Comparison of ENCODE assay signal across 33 cellular contexts in the genomic region with DNA sequence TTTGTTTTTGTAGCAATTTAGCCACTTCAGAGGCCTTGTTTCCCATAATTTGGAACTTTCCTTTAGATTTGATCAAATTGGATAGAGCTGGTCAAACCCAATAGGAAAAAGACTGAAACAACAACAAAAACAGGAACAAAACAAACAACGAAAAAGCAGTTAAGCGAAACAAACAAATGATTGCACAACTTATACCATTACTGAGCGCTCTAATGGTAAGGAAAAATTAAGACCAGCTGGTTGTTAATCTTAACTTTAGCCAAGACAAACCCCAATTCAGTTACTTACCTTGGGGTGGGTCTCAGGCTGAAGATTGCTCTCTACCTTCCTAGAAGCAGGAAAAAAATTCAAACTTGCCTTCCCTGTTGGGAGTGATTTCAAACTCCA. TPM values are rescaled to one million over a fixed set of nuclear protein-coding genes. Genes with fewer than 3 reads are reported as not detected.
DNase-seq lines count a peak whose midpoint lies in the region; ATAC-seq and TF ChIP-seq lines count a peak whose summit lies in the region.
"Had no signal": no experiment of that assay in that cellular context is flagged by ENCODE, and none has a peak within 500 bp of the region (broad histone marks: within the 10 kb centered on the region; RNA-seq: fewer than 3 reads in every experiment).

No MANE protein-coding gene starts in this region.

- no peak overlapping the region for H3K27ac ChIP-seq in psoas muscle
- H3K27ac ChIP-seq: brain microvascular endothelial cell, esophagus muscularis mucosa, foreskin keratinocyte, heart right ventricle, SJCRH30, tibial nerve, VCaP had no signal

- peak; percentile 8 for ATAC-seq in GM19035 (IDR thresholded peaks at IDR 0.05; ENCODE audit: unreplicated experiment)
- ATAC-seq in HG02571 (IDR thresholded peaks at IDR 0.05; ENCODE audit: unreplicated experiment): peak; percentile 2
- ATAC-seq in HG03442 (IDR thresholded peaks at IDR 0.05; ENCODE audit: unreplicated experiment): peak; percentile 1
- ATAC-seq in HG02970 (IDR thresholded peaks at IDR 0.05; ENCODE audit: low FRiP score, unreplicated experiment): no peak
- no peak for ATAC-seq in left lobe of liver
- no peak for ATAC-seq in psoas muscle
- no peak for ATAC-seq in GM19397 (IDR thresholded peaks at IDR 0.05; ENCODE audit: unreplicated experiment)
- ATAC-seq: activated naive CD4-positive, alpha-beta T cell treated with anti-CD3 and anti-CD28 coated beads, Interleukin-2, amount 50 U/mL, for 72 hours; foreskin keratinocyte; heart right ventricle; natural killer cell treated with Interleukin-12 subunit alpha and Interleukin-12 subunit beta and Interleukin-15 and Interleukin-18, amount 100 ng/mL, for 72 hours had no signal

- TF ChIP-seq CTCF in fibroblast of villous mesenchyme (IDR thresholded peaks at IDR 0.05; ENCODE audit: insufficient read depth, low read depth, low read length) (no peak), psoas muscle (IDR thresholded peaks at IDR 0.05) (no peak)

- WGBS in psoas muscle, 3 donors: 95% methylated on average over 3 of the region's 3 CpGs

- intact Hi-C loops in psoas muscle (cut with DNase I): no loop called here

- no peaks in the 10 kb centered on the region for H3K27me3 ChIP-seq in psoas muscle (ENCODE audit: insufficient read depth in 3 of 3, low read length in 2 of 3)
- H3K27me3 ChIP-seq: brain microvascular endothelial cell, esophagus muscularis mucosa, foreskin keratinocyte, heart right ventricle, SJCRH30, tibial nerve had no signal

- no peaks in the 10 kb centered on the region for H3K9me3 ChIP-seq in psoas muscle
- H3K9me3 ChIP-seq: esophagus muscularis mucosa, SJCRH30, tibial nerve had no signal

- no peaks in the 10 kb centered on the region for H3K36me3 ChIP-seq in psoas muscle (ENCODE audit: insufficient read depth in 1 of 2, low read depth in 1 of 2)
- H3K36me3 ChIP-seq: brain microvascular endothelial cell, esophagus muscularis mucosa, HAP-1, heart right ventricle, SJCRH30, tibial nerve had no signal

- no peaks in the 10 kb centered on the region for H3K4me1 ChIP-seq in psoas muscle
- H3K4me1 ChIP-seq: esophagus muscularis mucosa, foreskin keratinocyte, HAP-1, heart right ventricle, SJCRH30, tibial nerve had no signal

- DNase-seq in fibroblast of villous mesenchyme (ENCODE audit: low read depth) (peak; percentile 22), left lobe of liver (ENCODE audit: low spot score) (no peak), psoas muscle (no peak)
- DNase-seq: ACHN; activated CD4-positive, alpha-beta T cell treated with anti-CD3 and anti-CD28 coated beads for 48 hours; activated CD8-positive, alpha-beta memory T cell treated with anti-CD3 and anti-CD28 coated beads for 24 hours; amygdala; brain microvascular endothelial cell; cerebellar nuclear complex; dermis blood vessel endothelial cell; DMS153; foreskin keratinocyte; heart right ventricle; NCI-H1092 treated with DMSO at 0.1 percent for 48 hours; NCI-H187; NCI-H446 treated with DMSO at 0.1 percent for 48 hours; NCI-H82; occipital lobe; SJCRH30; stimulated activated CD4-positive, alpha-beta T cell treated with anti-CD3 and anti-CD28 coated beads, Interleukin-15, amount 100 ng/mL, for 24 hours; stimulated activated CD4-positive, alpha-beta T cell treated with anti-CD3 and anti-CD28 coated beads, Interleukin-4, amount 100 ng/mL, for 4 hours; T1000 had no signal

- H3K4me3 ChIP-seq in fibroblast of villous mesenchyme (ENCODE audit: low read depth, low read length): no peak overlapping the region
- no peak overlapping the region for H3K4me3 ChIP-seq in psoas muscle
- H3K4me3 ChIP-seq: esophagus muscularis mucosa, HAP-1, heart right ventricle, SJCRH30, tibial nerve had no signal

RNA-seq across cellular contexts. Expression of gene SPCS3, which starts 38.3 kb away (rescaled TPM):
- total RNA-seq in fibroblast of villous mesenchyme (148 and 154 TPM in 2 replicates), left lobe of liver (108 TPM), psoas muscle (10 to 100 TPM; 32.8 to 75.8 (median 52.3) TPM)
- 10 to 100 TPM; 20.8 to 44.8 (median 32.6) TPM for polyA plus RNA-seq in psoas muscle

Comparison
In these comparisons a context has a peak if more than half of its experiments do, and no peak if none do; other contexts are left out.
1. ATAC-seq: peak in GM19035 (single experiment), HG02571 (single experiment) and HG03442 (single experiment); none in HG02970 (single experiment), left lobe of liver (single experiment), psoas muscle (0 of 4) and GM19397 (single experiment).